21 cellular contexts compared by ENCODE assay signal in the genomic region with DNA sequence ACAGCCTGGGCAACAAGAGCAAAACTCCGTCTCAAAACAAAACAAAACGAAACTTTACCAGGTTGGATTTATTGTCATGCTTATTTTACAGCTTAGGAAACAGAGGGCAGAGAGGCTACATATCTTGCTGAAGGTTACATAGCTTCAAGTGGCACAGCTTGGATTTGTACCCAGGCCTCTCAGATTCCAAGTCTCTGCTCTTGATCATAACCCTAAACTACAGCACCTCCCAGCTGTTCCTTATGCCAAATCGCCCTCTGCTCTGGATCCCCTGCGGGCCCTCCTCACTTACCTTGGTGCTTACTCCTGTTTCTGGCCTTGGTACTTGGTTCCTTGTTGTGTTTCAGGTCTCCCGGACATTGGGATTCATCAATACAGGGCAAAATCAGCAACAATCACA. TPM values are rescaled to one million over a fixed set of nuclear protein-coding genes. Genes with fewer than 3 reads are reported as not detected.
DNase-seq lines count a peak whose midpoint lies in the region; ATAC-seq and TF ChIP-seq lines count a peak whose summit lies in the region.
"Had no signal": no experiment of that assay in that cellular context is flagged by ENCODE, and none has a peak within 500 bp of the region (broad histone marks: within the 10 kb centered on the region; RNA-seq: fewer than 3 reads in every experiment).

No MANE protein-coding gene starts in this region.

- H3K4me1 ChIP-seq in heart left ventricle (peaks cover 0 to 10% (median 1%) of the 10 kb centered on the region in 12 donors), right atrium auricular region (peaks cover 0 to 3% of the 10 kb centered on the region in 2 donors), lung (ENCODE audit: control insufficient read depth in 2 of 2, insufficient read depth in 2 of 2, low read length in 2 of 2) (no peaks in the 10 kb centered on the region), foreskin keratinocyte (peaks cover 4% of the 10 kb centered on the region)

- peak in 3 of 4 donors; percentile 22 to 47 (median 32) for ATAC-seq in heart left ventricle
- no peak for ATAC-seq in lung (ENCODE audit: insufficient read depth, low FRiP score)
- ATAC-seq in foreskin keratinocyte = no peak
- no peak for ATAC-seq in GM21360 (IDR thresholded peaks at IDR 0.05; ENCODE audit: unreplicated experiment)
- ATAC-seq: PC-3 had no signal

- H3K36me3 ChIP-seq in heart left ventricle = peaks cover 0 to 9% (median 0%) of the 10 kb centered on the region in 9 donors
- H3K36me3 ChIP-seq in right atrium auricular region = no peaks in the 10 kb centered on the region
- H3K36me3 ChIP-seq in lung (ENCODE audit: control insufficient read depth in 2 of 2, insufficient read depth in 2 of 2, low read length in 2 of 2) = peaks cover 0 to 1% of the 10 kb centered on the region in 2 donors

- TF ChIP-seq CTCF in heart left ventricle (IDR thresholded peaks at IDR 0.05) (no peak), right atrium auricular region (IDR thresholded peaks at IDR 0.05) (no peak), lung (IDR thresholded peaks at IDR 0.05; ENCODE audit: control extremely low read depth, extremely low read depth) (no peak), foreskin keratinocyte (conservative IDR thresholded peaks at IDR 0.05) (no peak)

- DNase-seq in heart left ventricle (peak in 1 of 5 donors; percentile 9), right atrium auricular region (ENCODE audit: low spot score) (no peak), ecto neural progenitor cell (ENCODE audit: low spot score) (peak; percentile 30), lung (ENCODE audit: low spot score) (peak; percentile 22), foreskin keratinocyte (no peak)
- no peak for DNase-seq in activated naive CD4-positive, alpha-beta T cell treated with anti-CD3 and anti-CD28 coated beads, Interleukin-2, amount 50 U/mL, for 16 hours
- DNase-seq: Calu3; CD8-positive, alpha-beta memory T cell; DMS153; GOT3; HCEC 1CT; MV-4-11; NCI-H1694; NCI-H2081 treated with DMSO at 0.1 percent for 48 hours; NCI-H2171 treated with DMSO at 0.1 percent for 48 hours; NCI-H526; PC-3; SHP77 treated with DMSO at 0.1 percent for 48 hours had no signal

- H3K9me3 ChIP-seq in heart left ventricle (no peaks in the 10 kb centered on the region), right atrium auricular region (no peaks in the 10 kb centered on the region), lung (ENCODE audit: control insufficient read depth in 2 of 2, insufficient read depth in 1 of 2, low read length in 1 of 2) (no peaks in the 10 kb centered on the region)

- no peak for TF ChIP-seq POLR2A in heart left ventricle (IDR thresholded peaks at IDR 0.05)

- H3K4me3 ChIP-seq in heart left ventricle (no peak overlapping the region), right atrium auricular region (no peak overlapping the region), lung (no peak overlapping the region)
- H3K4me3 ChIP-seq: SK-N-MC had no signal

- H3K27me3 ChIP-seq in heart left ventricle (no peaks in the 10 kb centered on the region), right atrium auricular region (no peaks in the 10 kb centered on the region), lung (ENCODE audit: control insufficient read depth, insufficient read depth) (no peaks in the 10 kb centered on the region), foreskin keratinocyte (no peaks in the 10 kb centered on the region)

- H3K27ac ChIP-seq in heart left ventricle (peak overlapping the region in 1 of 12 donors; percentile 1), right atrium auricular region (no peak overlapping the region), lung (ENCODE audit: low read depth in 1 of 2, low read length in 1 of 2) (no peak overlapping the region), foreskin keratinocyte (no peak overlapping the region)
- H3K27ac ChIP-seq: C4-2B, SK-N-MC had no signal

- WGBS in heart left ventricle, 4 donors = 73 to 88% (median 81%) methylated on average over 5 of the region's 5 CpGs
- WGBS in lung, 2 donors = 78 to 84% methylated on average over 5 of the region's 5 CpGs

- intact Hi-C loops in heart left ventricle (cut with DNase I) = no loop called here

RNA-seq across cellular contexts. Expression of a gene that starts 11.7 kb away (rescaled TPM):
- total RNA-seq in heart left ventricle = 10 to 100 TPM; 37.6 to 68.5 (median 42.8) TPM
- polyA plus RNA-seq in heart left ventricle = 10 to 100 TPM; 29.6 to 39.9 TPM
- 10 to 100 TPM; 32.5 to 33.3 TPM for total RNA-seq in right atrium auricular region
- total RNA-seq in lung = 10 to 100 TPM; 19.7 to 55.7 TPM
- polyA plus RNA-seq in lung = 10 to 100 TPM; 22.9 to 35.5 TPM
- 11.6 and 13.1 TPM in 2 replicates for total RNA-seq in foreskin keratinocyte
- polyA plus RNA-seq in foreskin keratinocyte = 16.6 TPM in 2 replicates
- polyA plus RNA-seq: CD8-positive, alpha-beta memory T cell had no signal

RNA-seq across cellular contexts. Expression of a gene that starts 21.2 kb away (rescaled TPM):
- 10 to 100 TPM; 58.9 to 85.6 (median 62.6) TPM for total RNA-seq in heart left ventricle
- 10 to 100 TPM; 18.2 to 46.4 TPM for polyA plus RNA-seq in heart left ventricle
- total RNA-seq in right atrium auricular region = 10 to 100 TPM; 65.9 to 77.1 TPM
- total RNA-seq in lung = 10 to 100 TPM; 58.3 to 78.9 TPM
- 10 to 100 TPM; 18.0 to 29.5 TPM for polyA plus RNA-seq in lung
- 40.2 and 42.4 TPM in 2 replicates for total RNA-seq in foreskin keratinocyte
- polyA plus RNA-seq in foreskin keratinocyte = 9.6 and 12.2 TPM in 2 replicates

RNA-seq across cellular contexts. Expression of a gene that starts 40.2 kb away (rescaled TPM):
- total RNA-seq in heart left ventricle (100 to 1,000 TPM in 4 of 9 donors, 10 to 100 TPM in 5; 80.8 to 114 (median 99.7) TPM), right atrium auricular region (100 to 1,000 TPM in 1 of 2 donors, 10 to 100 TPM in 1; 70.6 to 101 TPM), lung (100 to 1,000 TPM; 183 to 235 TPM), foreskin keratinocyte (284 and 328 TPM in 2 replicates)
- polyA plus RNA-seq in heart left ventricle (100 to 1,000 TPM in 1 of 2 donors, 10 to 100 TPM in 1; 48.2 to 129 TPM), lung (100 to 1,000 TPM in 1 of 2 donors, 10 to 100 TPM in 1; 76.7 to 128 TPM), foreskin keratinocyte (98.9 and 134 TPM in 2 replicates)

Comparison
In these comparisons a context has a peak if more than half of its experiments do, and no peak if none do; other contexts are left out.
1. ATAC-seq: peak in heart left ventricle (3 of 4); none in lung (single experiment), foreskin keratinocyte (single experiment) and GM21360 (single experiment).
2. DNase-seq: peak in ecto neural progenitor cell (single experiment) and lung (single experiment); none in right atrium auricular region (single experiment), foreskin keratinocyte (0 of 2) and activated naive CD4-positive, alpha-beta T cell treated with anti-CD3 and anti-CD28 coated beads, Interleukin-2, amount 50 U/mL, for 16 hours (single experiment).